ENCODE assay signal across 1 cellular context in the genomic region with DNA sequence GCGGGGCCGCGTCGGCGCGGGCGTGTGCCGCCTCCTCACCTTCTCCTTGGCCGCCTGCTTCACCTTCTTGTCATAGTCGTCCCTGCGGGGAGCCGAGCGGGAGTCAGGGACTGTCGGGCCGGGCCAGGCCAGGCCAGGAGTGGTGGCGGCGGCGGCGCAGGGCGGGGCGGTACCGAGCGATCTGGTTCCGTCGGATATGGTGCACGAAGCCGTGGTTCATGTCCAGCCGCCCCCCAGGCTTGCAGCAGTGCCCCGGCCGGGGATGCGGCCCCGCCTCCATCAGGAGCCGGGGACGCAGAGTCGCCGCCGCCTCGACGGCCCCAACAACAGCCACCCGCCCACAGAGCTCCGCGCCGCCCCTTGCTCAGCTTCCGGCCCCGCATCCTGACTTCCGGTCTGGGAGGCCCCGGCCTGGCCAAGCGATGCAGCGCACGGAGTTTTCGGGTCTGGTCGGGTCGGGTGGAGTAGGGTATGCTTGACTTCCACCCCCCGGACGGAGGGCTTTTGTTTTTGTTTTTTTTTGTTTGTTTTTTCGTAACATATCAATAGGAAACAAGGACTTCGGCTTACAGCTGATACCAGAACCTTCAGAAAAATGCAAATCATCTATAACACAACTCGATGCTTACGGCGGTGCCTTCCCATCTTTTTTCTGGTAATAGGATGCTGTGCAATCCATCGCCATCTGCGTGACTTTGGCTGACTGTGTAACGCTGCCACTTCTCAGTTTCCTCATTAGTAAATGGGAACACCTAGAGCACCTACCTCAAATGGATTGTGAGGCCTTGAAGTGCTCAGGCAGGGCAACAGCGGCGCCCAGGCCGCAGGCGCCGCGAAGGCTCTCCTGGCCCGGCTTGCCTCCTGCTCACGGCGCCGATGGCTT.
TF ChIP-seq lines count a peak whose summit lies in the region.

A gene with protein sequence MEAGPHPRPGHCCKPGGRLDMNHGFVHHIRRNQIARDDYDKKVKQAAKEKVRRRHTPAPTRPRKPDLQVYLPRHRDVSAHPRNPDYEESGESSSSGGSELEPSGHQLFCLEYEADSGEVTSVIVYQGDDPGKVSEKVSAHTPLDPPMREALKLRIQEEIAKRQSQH (minus strand): TSS at position 362 of the 883 bp plus-strand sequence. CDS start 82 bp downstream, at position 280.

TF ChIP-seq in K562, 482 proteins besides CTCF, POLR2A, EP300 and RAD21 (continued from another document and continues in another):
- TF ChIP-seq, protein P1, sequence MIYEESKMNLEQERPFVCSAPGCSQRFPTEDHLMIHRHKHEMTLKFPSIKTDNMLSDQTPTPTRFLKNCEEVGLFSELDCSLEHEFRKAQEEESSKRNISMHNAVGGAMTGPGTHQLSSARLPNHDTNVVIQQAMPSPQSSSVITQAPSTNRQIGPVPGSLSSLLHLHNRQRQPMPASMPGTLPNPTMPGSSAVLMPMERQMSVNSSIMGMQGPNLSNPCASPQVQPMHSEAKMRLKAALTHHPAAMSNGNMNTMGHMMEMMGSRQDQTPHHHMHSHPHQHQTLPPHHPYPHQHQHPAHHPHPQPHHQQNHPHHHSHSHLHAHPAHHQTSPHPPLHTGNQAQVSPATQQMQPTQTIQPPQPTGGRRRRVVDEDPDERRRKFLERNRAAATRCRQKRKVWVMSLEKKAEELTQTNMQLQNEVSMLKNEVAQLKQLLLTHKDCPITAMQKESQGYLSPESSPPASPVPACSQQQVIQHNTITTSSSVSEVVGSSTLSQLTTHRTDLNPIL (CRISPR knock-in tag; IDR thresholded peaks at IDR 0.05) = no peak
- no peak for TF ChIP-seq PRMT5 (CRISPR knock-in tag; IDR thresholded peaks at IDR 0.05)
- TF ChIP-seq POLR3G (IDR thresholded peaks at IDR 0.05; ENCODE audit: extremely low read depth, insufficient read length, insufficient replicate concordance) = no peak
- no peak for TF ChIP-seq ZNF79 (CRISPR knock-in tag; IDR thresholded peaks at IDR 0.05; ENCODE audit: low read depth)
- TF ChIP-seq CCNT2 (IDR thresholded peaks at IDR 0.05; ENCODE audit: borderline replicate concordance, extremely low read depth, insufficient read length, low read depth, low read length) = no peak
- no peak for TF ChIP-seq CBX3 (IDR thresholded peaks at IDR 0.05; ENCODE audit: borderline replicate concordance in 1 of 2, low read length in 2 of 2)
- peak; percentile 43; the same call in 1 of the 2 replicates for TF ChIP-seq TOE1 (IDR thresholded peaks at IDR 0.05; ENCODE audit: borderline replicate concordance)
- TF ChIP-seq TOE1 (CRISPR knock-in tag; IDR thresholded peaks at IDR 0.05; ENCODE audit: borderline replicate concordance, low read depth) = no peak
- no peak for TF ChIP-seq ZNF830 (CRISPR knock-in tag; IDR thresholded peaks at IDR 0.05)
- TF ChIP-seq HDAC6 (IDR thresholded peaks at IDR 0.05; ENCODE audit: low read depth, low read length) = no peak
- TF ChIP-seq ZNF146 (CRISPR knock-in tag; IDR thresholded peaks at IDR 0.05; ENCODE audit: unreplicated experiment) = no peak
- TF ChIP-seq, protein P2, sequence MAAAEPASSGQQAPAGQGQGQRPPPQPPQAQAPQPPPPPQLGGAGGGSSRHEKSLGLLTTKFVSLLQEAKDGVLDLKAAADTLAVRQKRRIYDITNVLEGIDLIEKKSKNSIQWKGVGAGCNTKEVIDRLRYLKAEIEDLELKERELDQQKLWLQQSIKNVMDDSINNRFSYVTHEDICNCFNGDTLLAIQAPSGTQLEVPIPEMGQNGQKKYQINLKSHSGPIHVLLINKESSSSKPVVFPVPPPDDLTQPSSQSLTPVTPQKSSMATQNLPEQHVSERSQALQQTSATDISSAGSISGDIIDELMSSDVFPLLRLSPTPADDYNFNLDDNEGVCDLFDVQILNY (CRISPR knock-in tag; IDR thresholded peaks at IDR 0.05) = no peak
- peak; percentile 84 for TF ChIP-seq EP400 (IDR thresholded peaks at IDR 0.05)
- TF ChIP-seq BACH1 (tag; IDR thresholded peaks at IDR 0.05) = no peak
- TF ChIP-seq ZNF311 (CRISPR knock-in tag; IDR thresholded peaks at IDR 0.05) = no peak
- TF ChIP-seq ZFP30 (CRISPR knock-in tag; IDR thresholded peaks at IDR 0.05; ENCODE audit: borderline replicate concordance) = no peak
- no peak for TF ChIP-seq SRSF1 (IDR thresholded peaks at IDR 0.05; ENCODE audit: low read depth, low read length)
- no peak for TF ChIP-seq EZH2 (IDR thresholded peaks at IDR 0.05; ENCODE audit: borderline replicate concordance, low read depth, low read length)
- peak; percentile 81 for TF ChIP-seq SMAD1 (IDR thresholded peaks at IDR 0.05; ENCODE audit: low read depth, low read length, partially characterized antibody)
- TF ChIP-seq, protein P3, sequence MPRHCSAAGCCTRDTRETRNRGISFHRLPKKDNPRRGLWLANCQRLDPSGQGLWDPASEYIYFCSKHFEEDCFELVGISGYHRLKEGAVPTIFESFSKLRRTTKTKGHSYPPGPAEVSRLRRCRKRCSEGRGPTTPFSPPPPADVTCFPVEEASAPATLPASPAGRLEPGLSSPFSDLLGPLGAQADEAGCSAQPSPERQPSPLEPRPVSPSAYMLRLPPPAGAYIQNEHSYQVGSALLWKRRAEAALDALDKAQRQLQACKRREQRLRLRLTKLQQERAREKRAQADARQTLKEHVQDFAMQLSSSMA (CRISPR knock-in tag; IDR thresholded peaks at IDR 0.05) = peak; percentile 78; the same call in 1 of the 2 replicates
- TF ChIP-seq TGIF2 (CRISPR knock-in tag; IDR thresholded peaks at IDR 0.05) = no peak
- TF ChIP-seq, protein P4, sequence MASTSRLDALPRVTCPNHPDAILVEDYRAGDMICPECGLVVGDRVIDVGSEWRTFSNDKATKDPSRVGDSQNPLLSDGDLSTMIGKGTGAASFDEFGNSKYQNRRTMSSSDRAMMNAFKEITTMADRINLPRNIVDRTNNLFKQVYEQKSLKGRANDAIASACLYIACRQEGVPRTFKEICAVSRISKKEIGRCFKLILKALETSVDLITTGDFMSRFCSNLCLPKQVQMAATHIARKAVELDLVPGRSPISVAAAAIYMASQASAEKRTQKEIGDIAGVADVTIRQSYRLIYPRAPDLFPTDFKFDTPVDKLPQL (IDR thresholded peaks at IDR 0.05; ENCODE audit: extremely low read depth, insufficient read length) = peak; percentile 47
- TF ChIP-seq HNRNPUL1 (IDR thresholded peaks at IDR 0.05; ENCODE audit: low read length) = no peak
- peak in 2 of 3 experiments; percentile 61 to 76 for TF ChIP-seq YY1 (IDR thresholded peaks at IDR 0.05; ENCODE audit: borderline replicate concordance in 1 of 3, control insufficient read depth in 1 of 3, extremely low read depth in 1 of 3, insufficient read depth in 3 of 3, insufficient read length in 1 of 3, insufficient replicate concordance in 2 of 3, low read depth in 1 of 3, low read length in 2 of 3)
- no peak for TF ChIP-seq ZNF766 (CRISPR knock-in tag; conservative IDR thresholded peaks at IDR 0.05)
- TF ChIP-seq GABPB1 (CRISPR knock-in tag; IDR thresholded peaks at IDR 0.05) = peak; percentile 91
- TF ChIP-seq ZBED1 (IDR thresholded peaks at IDR 0.05) = no peak
- TF ChIP-seq TCF7L2 (IDR thresholded peaks at IDR 0.05; ENCODE audit: low read depth, low read length) = no peak
- TF ChIP-seq MCM2 (IDR thresholded peaks at IDR 0.05; ENCODE audit: low read depth) = no peak
- TF ChIP-seq ELF1 (tag; IDR thresholded peaks at IDR 0.05) = peak; percentile 83
- TF ChIP-seq CBX8 (IDR thresholded peaks at IDR 0.05; ENCODE audit: borderline replicate concordance, extremely low read depth, low read depth, low read length, poor library complexity, severe bottlenecking) = no peak
- peak; percentile 59; the same call in 1 of the 2 replicates for TF ChIP-seq CTBP1 (IDR thresholded peaks at IDR 0.05; ENCODE audit: borderline replicate concordance)
- TF ChIP-seq KLF13 (tag; IDR thresholded peaks at IDR 0.05; ENCODE audit: borderline replicate concordance, low read depth) = no peak
- 0 out of 2 replicates have a peak, but pooled peaks have one; percentile 15 for TF ChIP-seq ELF4 (CRISPR knock-in tag; IDR thresholded peaks at IDR 0.05)
- peak; percentile 81 for TF ChIP-seq NFRKB (IDR thresholded peaks at IDR 0.05; ENCODE audit: low read depth)
- TF ChIP-seq, protein P5, sequence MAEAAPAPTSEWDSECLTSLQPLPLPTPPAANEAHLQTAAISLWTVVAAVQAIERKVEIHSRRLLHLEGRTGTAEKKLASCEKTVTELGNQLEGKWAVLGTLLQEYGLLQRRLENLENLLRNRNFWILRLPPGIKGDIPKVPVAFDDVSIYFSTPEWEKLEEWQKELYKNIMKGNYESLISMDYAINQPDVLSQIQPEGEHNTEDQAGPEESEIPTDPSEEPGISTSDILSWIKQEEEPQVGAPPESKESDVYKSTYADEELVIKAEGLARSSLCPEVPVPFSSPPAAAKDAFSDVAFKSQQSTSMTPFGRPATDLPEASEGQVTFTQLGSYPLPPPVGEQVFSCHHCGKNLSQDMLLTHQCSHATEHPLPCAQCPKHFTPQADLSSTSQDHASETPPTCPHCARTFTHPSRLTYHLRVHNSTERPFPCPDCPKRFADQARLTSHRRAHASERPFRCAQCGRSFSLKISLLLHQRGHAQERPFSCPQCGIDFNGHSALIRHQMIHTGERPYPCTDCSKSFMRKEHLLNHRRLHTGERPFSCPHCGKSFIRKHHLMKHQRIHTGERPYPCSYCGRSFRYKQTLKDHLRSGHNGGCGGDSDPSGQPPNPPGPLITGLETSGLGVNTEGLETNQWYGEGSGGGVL (CRISPR knock-in tag; IDR thresholded peaks at IDR 0.05) = no peak
- TF ChIP-seq, protein P6, sequence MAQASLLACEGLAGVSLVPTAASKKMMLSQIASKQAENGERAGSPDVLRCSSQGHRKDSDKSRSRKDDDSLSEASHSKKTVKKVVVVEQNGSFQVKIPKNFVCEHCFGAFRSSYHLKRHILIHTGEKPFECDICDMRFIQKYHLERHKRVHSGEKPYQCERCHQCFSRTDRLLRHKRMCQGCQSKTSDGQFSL (CRISPR knock-in tag; IDR thresholded peaks at IDR 0.05) = no peak
- TF ChIP-seq, protein P6 (tag; IDR thresholded peaks at IDR 0.05) = no peak
- TF ChIP-seq PPARD (CRISPR knock-in tag; IDR thresholded peaks at IDR 0.05) = no peak
- TF ChIP-seq TBL1XR1 (IDR thresholded peaks at IDR 0.05; ENCODE audit: low read length in 2 of 2) = no peak
- TF ChIP-seq ZNF76 (CRISPR knock-in tag; IDR thresholded peaks at IDR 0.05; ENCODE audit: borderline replicate concordance) = no peak
- TF ChIP-seq, protein P7, sequence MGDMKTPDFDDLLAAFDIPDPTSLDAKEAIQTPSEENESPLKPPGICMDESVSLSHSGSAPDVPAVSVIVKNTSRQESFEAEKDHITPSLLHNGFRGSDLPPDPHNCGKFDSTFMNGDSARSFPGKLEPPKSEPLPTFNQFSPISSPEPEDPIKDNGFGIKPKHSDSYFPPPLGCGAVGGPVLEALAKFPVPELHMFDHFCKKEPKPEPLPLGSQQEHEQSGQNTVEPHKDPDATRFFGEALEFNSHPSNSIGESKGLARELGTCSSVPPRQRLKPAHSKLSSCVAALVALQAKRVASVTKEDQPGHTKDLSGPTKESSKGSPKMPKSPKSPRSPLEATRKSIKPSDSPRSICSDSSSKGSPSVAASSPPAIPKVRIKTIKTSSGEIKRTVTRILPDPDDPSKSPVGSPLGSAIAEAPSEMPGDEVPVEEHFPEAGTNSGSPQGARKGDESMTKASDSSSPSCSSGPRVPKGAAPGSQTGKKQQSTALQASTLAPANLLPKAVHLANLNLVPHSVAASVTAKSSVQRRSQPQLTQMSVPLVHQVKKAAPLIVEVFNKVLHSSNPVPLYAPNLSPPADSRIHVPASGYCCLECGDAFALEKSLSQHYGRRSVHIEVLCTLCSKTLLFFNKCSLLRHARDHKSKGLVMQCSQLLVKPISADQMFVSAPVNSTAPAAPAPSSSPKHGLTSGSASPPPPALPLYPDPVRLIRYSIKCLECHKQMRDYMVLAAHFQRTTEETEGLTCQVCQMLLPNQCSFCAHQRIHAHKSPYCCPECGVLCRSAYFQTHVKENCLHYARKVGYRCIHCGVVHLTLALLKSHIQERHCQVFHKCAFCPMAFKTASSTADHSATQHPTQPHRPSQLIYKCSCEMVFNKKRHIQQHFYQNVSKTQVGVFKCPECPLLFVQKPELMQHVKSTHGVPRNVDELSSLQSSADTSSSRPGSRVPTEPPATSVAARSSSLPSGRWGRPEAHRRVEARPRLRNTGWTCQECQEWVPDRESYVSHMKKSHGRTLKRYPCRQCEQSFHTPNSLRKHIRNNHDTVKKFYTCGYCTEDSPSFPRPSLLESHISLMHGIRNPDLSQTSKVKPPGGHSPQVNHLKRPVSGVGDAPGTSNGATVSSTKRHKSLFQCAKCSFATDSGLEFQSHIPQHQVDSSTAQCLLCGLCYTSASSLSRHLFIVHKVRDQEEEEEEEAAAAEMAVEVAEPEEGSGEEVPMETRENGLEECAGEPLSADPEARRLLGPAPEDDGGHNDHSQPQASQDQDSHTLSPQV (IDR thresholded peaks at IDR 0.05) = peak; percentile 83
- peak; percentile 62 for TF ChIP-seq PHF20 (IDR thresholded peaks at IDR 0.05; ENCODE audit: partially characterized antibody)
- TF ChIP-seq, protein P8, sequence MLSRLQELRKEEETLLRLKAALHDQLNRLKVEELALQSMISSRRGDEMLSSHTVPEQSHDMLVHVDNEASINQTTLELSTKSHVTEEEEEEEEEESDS (CRISPR knock-in tag; IDR thresholded peaks at IDR 0.05) = no peak
- TF ChIP-seq GABPB2 (CRISPR knock-in tag; conservative IDR thresholded peaks at IDR 0.05) = no peak
- TF ChIP-seq RCOR1 (IDR thresholded peaks at IDR 0.05; ENCODE audit: borderline replicate concordance in 1 of 2, low read depth in 2 of 2, low read length in 2 of 2) = no peak; a peak in 1 of 4 replicates
- TF ChIP-seq PHB (CRISPR knock-in tag; IDR thresholded peaks at IDR 0.05) = 0 out of 2 replicates have a peak, but pooled peaks have one; percentile 40
- TF ChIP-seq, protein P9, sequence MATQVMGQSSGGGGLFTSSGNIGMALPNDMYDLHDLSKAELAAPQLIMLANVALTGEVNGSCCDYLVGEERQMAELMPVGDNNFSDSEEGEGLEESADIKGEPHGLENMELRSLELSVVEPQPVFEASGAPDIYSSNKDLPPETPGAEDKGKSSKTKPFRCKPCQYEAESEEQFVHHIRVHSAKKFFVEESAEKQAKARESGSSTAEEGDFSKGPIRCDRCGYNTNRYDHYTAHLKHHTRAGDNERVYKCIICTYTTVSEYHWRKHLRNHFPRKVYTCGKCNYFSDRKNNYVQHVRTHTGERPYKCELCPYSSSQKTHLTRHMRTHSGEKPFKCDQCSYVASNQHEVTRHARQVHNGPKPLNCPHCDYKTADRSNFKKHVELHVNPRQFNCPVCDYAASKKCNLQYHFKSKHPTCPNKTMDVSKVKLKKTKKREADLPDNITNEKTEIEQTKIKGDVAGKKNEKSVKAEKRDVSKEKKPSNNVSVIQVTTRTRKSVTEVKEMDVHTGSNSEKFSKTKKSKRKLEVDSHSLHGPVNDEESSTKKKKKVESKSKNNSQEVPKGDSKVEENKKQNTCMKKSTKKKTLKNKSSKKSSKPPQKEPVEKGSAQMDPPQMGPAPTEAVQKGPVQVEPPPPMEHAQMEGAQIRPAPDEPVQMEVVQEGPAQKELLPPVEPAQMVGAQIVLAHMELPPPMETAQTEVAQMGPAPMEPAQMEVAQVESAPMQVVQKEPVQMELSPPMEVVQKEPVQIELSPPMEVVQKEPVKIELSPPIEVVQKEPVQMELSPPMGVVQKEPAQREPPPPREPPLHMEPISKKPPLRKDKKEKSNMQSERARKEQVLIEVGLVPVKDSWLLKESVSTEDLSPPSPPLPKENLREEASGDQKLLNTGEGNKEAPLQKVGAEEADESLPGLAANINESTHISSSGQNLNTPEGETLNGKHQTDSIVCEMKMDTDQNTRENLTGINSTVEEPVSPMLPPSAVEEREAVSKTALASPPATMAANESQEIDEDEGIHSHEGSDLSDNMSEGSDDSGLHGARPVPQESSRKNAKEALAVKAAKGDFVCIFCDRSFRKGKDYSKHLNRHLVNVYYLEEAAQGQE (CRISPR knock-in tag; IDR thresholded peaks at IDR 0.05; ENCODE audit: low read depth) = no peak; the same call in 1 of the 2 replicates
